13 cellular contexts compared by ENCODE assay signal in genomic region chr4:168524006-168524405, GRCh38. TPM values are rescaled to one million over a fixed set of nuclear protein-coding genes. Genes with fewer than 3 reads are reported as not detected.
A peak's percentile ranks its signal among the peaks of the same experiment; 100 is the strongest.
DNase-seq lines count a peak whose midpoint lies in the region; ATAC-seq and TF ChIP-seq lines count a peak whose summit lies in the region.
"Had no signal": no experiment of that assay in that cellular context is flagged by ENCODE, and none has a peak within 500 bp of the region (broad histone marks: within the 10 kb centered on the region; RNA-seq: fewer than 3 reads in every experiment).

No MANE protein-coding gene starts in this region.

- no peak for ATAC-seq in activated CD8-positive, alpha-beta T cell treated with anti-CD3 and anti-CD28 coated beads, Interleukin-2, amount 10 ng/mL, durations not matched to agents 7 days and 5 days

- H3K27ac Mint-ChIP-seq in activated CD8-positive, alpha-beta T cell treated with anti-CD3 and anti-CD28 coated beads, Interleukin-2, amount 10 ng/mL, durations not matched to agents 7 days and 5 days = no peak overlapping the region
- H3K27ac Mint-ChIP-seq: naive B cell had no signal

- H3K27me3 Mint-ChIP-seq in activated CD8-positive, alpha-beta T cell treated with anti-CD3 and anti-CD28 coated beads, Interleukin-2, amount 10 ng/mL, durations not matched to agents 7 days and 5 days (ENCODE audit: low read depth) = peaks cover 19% of the 10 kb centered on the region

- H3K9me3 Mint-ChIP-seq in activated CD8-positive, alpha-beta T cell treated with anti-CD3 and anti-CD28 coated beads, Interleukin-2, amount 10 ng/mL, durations not matched to agents 7 days and 5 days (ENCODE audit: insufficient read depth) = no peaks in the 10 kb centered on the region
- H3K9me3 Mint-ChIP-seq: naive B cell had no signal

- H3K4me3 ChIP-seq in HFF-Myc (replicated peaks; ENCODE audit: low read depth, low read length) = no peak overlapping the region
- H3K4me3 ChIP-seq: stomach had no signal

- CTCF ChIA-PET in activated CD8-positive, alpha-beta T cell treated with anti-CD3 and anti-CD28 coated beads, Interleukin-2, amount 10 ng/mL, durations not matched to agents 7 days and 5 days (lab: Charles Lee) = no interaction called here

- DNase-seq in AG09319 (ENCODE audit: extremely low read depth, low read depth) = peak; percentile 77
- DNase-seq in HFF-Myc (ENCODE audit: extremely low read depth, low read depth) = peak; percentile 27
- DNase-seq in amniotic epithelial cell (ENCODE audit: low read depth) = peak; percentile 93
- DNase-seq in glomerular visceral epithelial cell (ENCODE audit: extremely low spot score) = peak; percentile 49
- DNase-seq in activated effector memory CD4-positive, alpha-beta T cell treated with Interleukin-2 at 50 U/mL for 16 hours = no peak
- no peak for DNase-seq in NCI-H128 (lab: John Stamatoyannopoulos, UW; ENCODE audit: unreplicated experiment)
- DNase-seq in erythroblast (lab: John Stamatoyannopoulos, UW) = no peak
- no peak for DNase-seq in activated CD8-positive, alpha-beta T cell treated with anti-CD3 and anti-CD28 coated beads, Interleukin-2, amount 10 ng/mL, durations not matched to agents 7 days and 5 days
- DNase-seq: activated CD4-positive, CD25-positive, alpha-beta regulatory T cell; COR-L47; naive B cell; NCI-H2171; stomach had no signal

- no peak for TF ChIP-seq CTCF in AG09319 (IDR thresholded peaks at IDR 0.05; ENCODE audit: low read depth, low read length)
- TF ChIP-seq CTCF in HFF-Myc (IDR thresholded peaks at IDR 0.05; ENCODE audit: low read depth, low read length, missing control alignments) = no peak

- TF ChIP-seq POLR2A in erythroblast (IDR thresholded peaks at IDR 0.05; ENCODE audit: low read length) = no peak

- no peaks in the 10 kb centered on the region for H3K4me1 Mint-ChIP-seq in activated CD8-positive, alpha-beta T cell treated with anti-CD3 and anti-CD28 coated beads, Interleukin-2, amount 10 ng/mL, durations not matched to agents 7 days and 5 days (ENCODE audit: low read depth)
- H3K4me1 Mint-ChIP-seq: naive B cell had no signal

- no peaks in the 10 kb centered on the region for H3K36me3 Mint-ChIP-seq in activated CD8-positive, alpha-beta T cell treated with anti-CD3 and anti-CD28 coated beads, Interleukin-2, amount 10 ng/mL, durations not matched to agents 7 days and 5 days (ENCODE audit: low read depth)
- H3K36me3 Mint-ChIP-seq: naive B cell had no signal

- POLR2A ChIA-PET in activated CD8-positive, alpha-beta T cell treated with anti-CD3 and anti-CD28 coated beads, Interleukin-2, amount 10 ng/mL, durations not matched to agents 7 days and 5 days (lab: Charles Lee) = no interaction called here

- no peak overlapping the region for H3K4me3 Mint-ChIP-seq in activated CD8-positive, alpha-beta T cell treated with anti-CD3 and anti-CD28 coated beads, Interleukin-2, amount 10 ng/mL, durations not matched to agents 7 days and 5 days
- H3K4me3 Mint-ChIP-seq: naive B cell had no signal

RNA-seq across cellular contexts. Expression of gene PALLD, which starts 27.2 kb away (rescaled TPM):
- 1 to 10 TPM; 1.2 to 1.3 TPM for total RNA-seq in activated CD8-positive, alpha-beta T cell treated with anti-CD3 and anti-CD28 coated beads, Interleukin-2, amount 10 ng/mL, durations not matched to agents 7 days and 5 days

RNA-seq across cellular contexts. Expression of gene DDX60L, which starts 43.7 kb away (rescaled TPM):
- total RNA-seq in activated CD8-positive, alpha-beta T cell treated with anti-CD3 and anti-CD28 coated beads, Interleukin-2, amount 10 ng/mL, durations not matched to agents 7 days and 5 days = 10 to 100 TPM; 59.3 to 61.1 TPM

Comparison
In these comparisons a context has a peak if more than half of its experiments do, and no peak if none do; other contexts are left out.
1. DNase-seq: peak in AG09319 (single experiment), HFF-Myc (single experiment), amniotic epithelial cell (single experiment) and glomerular visceral epithelial cell (single experiment); none in activated effector memory CD4-positive, alpha-beta T cell treated with Interleukin-2 at 50 U/mL for 16 hours (single experiment), NCI-H128 (single experiment), erythroblast (0 of 2) and activated CD8-positive, alpha-beta T cell treated with anti-CD3 and anti-CD28 coated beads, Interleukin-2, amount 10 ng/mL, durations not matched to agents 7 days and 5 days (single experiment).